In genomic region chr2:128379021-128380005, GRCh38 we compare ENCODE assay signal across 1 cellular context.
TF ChIP-seq lines count a peak whose summit lies in the region.

No MANE protein-coding gene starts in this region.

TF ChIP-seq in HepG2, 621 proteins besides CTCF, POLR2A, EP300 and RAD21 (continued from another document and continues in another):
- TF ChIP-seq, protein P1, sequence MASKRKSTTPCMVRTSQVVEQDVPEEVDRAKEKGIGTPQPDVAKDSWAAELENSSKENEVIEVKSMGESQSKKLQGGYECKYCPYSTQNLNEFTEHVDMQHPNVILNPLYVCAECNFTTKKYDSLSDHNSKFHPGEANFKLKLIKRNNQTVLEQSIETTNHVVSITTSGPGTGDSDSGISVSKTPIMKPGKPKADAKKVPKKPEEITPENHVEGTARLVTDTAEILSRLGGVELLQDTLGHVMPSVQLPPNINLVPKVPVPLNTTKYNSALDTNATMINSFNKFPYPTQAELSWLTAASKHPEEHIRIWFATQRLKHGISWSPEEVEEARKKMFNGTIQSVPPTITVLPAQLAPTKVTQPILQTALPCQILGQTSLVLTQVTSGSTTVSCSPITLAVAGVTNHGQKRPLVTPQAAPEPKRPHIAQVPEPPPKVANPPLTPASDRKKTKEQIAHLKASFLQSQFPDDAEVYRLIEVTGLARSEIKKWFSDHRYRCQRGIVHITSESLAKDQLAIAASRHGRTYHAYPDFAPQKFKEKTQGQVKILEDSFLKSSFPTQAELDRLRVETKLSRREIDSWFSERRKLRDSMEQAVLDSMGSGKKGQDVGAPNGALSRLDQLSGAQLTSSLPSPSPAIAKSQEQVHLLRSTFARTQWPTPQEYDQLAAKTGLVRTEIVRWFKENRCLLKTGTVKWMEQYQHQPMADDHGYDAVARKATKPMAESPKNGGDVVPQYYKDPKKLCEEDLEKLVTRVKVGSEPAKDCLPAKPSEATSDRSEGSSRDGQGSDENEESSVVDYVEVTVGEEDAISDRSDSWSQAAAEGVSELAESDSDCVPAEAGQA (IDR thresholded peaks at IDR 0.05; ENCODE audit: low read depth): no peak
- TF ChIP-seq, protein P1 (CRISPR knock-in tag; IDR thresholded peaks at IDR 0.05; ENCODE audit: borderline replicate concordance): no peak
- TF ChIP-seq YEATS2 (CRISPR knock-in tag; IDR thresholded peaks at IDR 0.05; ENCODE audit: borderline replicate concordance) (peak; percentile 51; the same call in 1 of the 2 replicates), KMT2B (CRISPR knock-in tag; IDR thresholded peaks at IDR 0.05) (no peak), ZNF333 (CRISPR knock-in tag; IDR thresholded peaks at IDR 0.05; ENCODE audit: borderline replicate concordance) (no peak), NFYB (CRISPR knock-in tag; IDR thresholded peaks at IDR 0.05) (no peak), ZNF274 (CRISPR knock-in tag; IDR thresholded peaks at IDR 0.05) (no peak), ZNF251 (CRISPR knock-in tag; IDR thresholded peaks at IDR 0.05) (no peak), FOSL1 (CRISPR knock-in tag; IDR thresholded peaks at IDR 0.05; ENCODE audit: borderline replicate concordance) (no peak), WIZ (CRISPR knock-in tag; IDR thresholded peaks at IDR 0.05) (no peak), POLR2G (IDR thresholded peaks at IDR 0.05; ENCODE audit: low read depth, low read length) (no peak), RXRB (CRISPR knock-in tag; IDR thresholded peaks at IDR 0.05; ENCODE audit: borderline replicate concordance) (peak; percentile 39; the same call in 1 of the 2 replicates), ATM (IDR thresholded peaks at IDR 0.05; ENCODE audit: borderline replicate concordance) (no peak), HMG20A (CRISPR knock-in tag; IDR thresholded peaks at IDR 0.05; ENCODE audit: borderline replicate concordance) (no peak), PAX8 (CRISPR knock-in tag; IDR thresholded peaks at IDR 0.05; ENCODE audit: borderline replicate concordance) (no peak), RBM39 (IDR thresholded peaks at IDR 0.05; ENCODE audit: low read depth, low read length, poor library complexity, severe bottlenecking) (no peak), EHMT2 (IDR thresholded peaks at IDR 0.05; ENCODE audit: borderline replicate concordance, low read depth, low read length) (no peak), ZNF564 (CRISPR knock-in tag; IDR thresholded peaks at IDR 0.05) (no peak), ZNF230 (CRISPR knock-in tag; IDR thresholded peaks at IDR 0.05) (0 out of 2 replicates have a peak, but pooled peaks have one; percentile 73), NRL (CRISPR knock-in tag; IDR thresholded peaks at IDR 0.05; ENCODE audit: borderline replicate concordance) (peak; percentile 20; the same call in 1 of the 2 replicates), ZSCAN22 (CRISPR knock-in tag; IDR thresholded peaks at IDR 0.05) (no peak), ZKSCAN1 (IDR thresholded peaks at IDR 0.05; ENCODE audit: low read length) (no peak), FOXO1 (CRISPR knock-in tag; IDR thresholded peaks at IDR 0.05) (no peak; the same call in 1 of the 2 replicates), ZNF256 (CRISPR knock-in tag; conservative IDR thresholded peaks at IDR 0.05) (no peak), ZNF317 (CRISPR knock-in tag; IDR thresholded peaks at IDR 0.05) (no peak), ZBTB42 (CRISPR knock-in tag; IDR thresholded peaks at IDR 0.05) (no peak), TGIF2 (CRISPR knock-in tag; IDR thresholded peaks at IDR 0.05) (0 out of 2 replicates have a peak, but pooled peaks have one; percentile 34), PHF20 (CRISPR knock-in tag; IDR thresholded peaks at IDR 0.05) (no peak), ZBTB20 (CRISPR knock-in tag; IDR thresholded peaks at IDR 0.05; ENCODE audit: borderline replicate concordance, low read depth) (no peak), SUZ12 (IDR thresholded peaks at IDR 0.05; ENCODE audit: low read depth, low read length) (no peak), ZNF83 (CRISPR knock-in tag; IDR thresholded peaks at IDR 0.05; ENCODE audit: borderline replicate concordance) (no peak), SNAPC5 (CRISPR knock-in tag; IDR thresholded peaks at IDR 0.05; ENCODE audit: borderline replicate concordance) (no peak), FOXA3 (CRISPR knock-in tag; IDR thresholded peaks at IDR 0.05) (peak; percentile 71), ZFP36L1 (CRISPR knock-in tag; IDR thresholded peaks at IDR 0.05) (no peak), ZNF552 (CRISPR knock-in tag; IDR thresholded peaks at IDR 0.05; ENCODE audit: borderline replicate concordance) (no peak), TCF12 (IDR thresholded peaks at IDR 0.05) (no peak), TCF12 (CRISPR knock-in tag; IDR thresholded peaks at IDR 0.05) (no peak; the same call in 1 of the 2 replicates), BRCA1 (CRISPR knock-in tag; IDR thresholded peaks at IDR 0.05) (no peak), ZNF205 (CRISPR knock-in tag; IDR thresholded peaks at IDR 0.05) (peak; percentile 57; the same call in 1 of the 2 replicates), KAT8 (CRISPR knock-in tag; IDR thresholded peaks at IDR 0.05) (no peak), SIN3B (IDR thresholded peaks at IDR 0.05; ENCODE audit: low read length) (no peak), ZNF572 (CRISPR knock-in tag; IDR thresholded peaks at IDR 0.05) (no peak)
- TF ChIP-seq, protein P2, sequence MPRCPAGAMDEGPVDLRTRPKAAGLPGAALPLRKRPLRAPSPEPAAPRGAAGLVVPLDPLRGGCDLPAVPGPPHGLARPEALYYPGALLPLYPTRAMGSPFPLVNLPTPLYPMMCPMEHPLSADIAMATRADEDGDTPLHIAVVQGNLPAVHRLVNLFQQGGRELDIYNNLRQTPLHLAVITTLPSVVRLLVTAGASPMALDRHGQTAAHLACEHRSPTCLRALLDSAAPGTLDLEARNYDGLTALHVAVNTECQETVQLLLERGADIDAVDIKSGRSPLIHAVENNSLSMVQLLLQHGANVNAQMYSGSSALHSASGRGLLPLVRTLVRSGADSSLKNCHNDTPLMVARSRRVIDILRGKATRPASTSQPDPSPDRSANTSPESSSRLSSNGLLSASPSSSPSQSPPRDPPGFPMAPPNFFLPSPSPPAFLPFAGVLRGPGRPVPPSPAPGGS (CRISPR knock-in tag; IDR thresholded peaks at IDR 0.05): no peak
- TF ChIP-seq, protein P3, sequence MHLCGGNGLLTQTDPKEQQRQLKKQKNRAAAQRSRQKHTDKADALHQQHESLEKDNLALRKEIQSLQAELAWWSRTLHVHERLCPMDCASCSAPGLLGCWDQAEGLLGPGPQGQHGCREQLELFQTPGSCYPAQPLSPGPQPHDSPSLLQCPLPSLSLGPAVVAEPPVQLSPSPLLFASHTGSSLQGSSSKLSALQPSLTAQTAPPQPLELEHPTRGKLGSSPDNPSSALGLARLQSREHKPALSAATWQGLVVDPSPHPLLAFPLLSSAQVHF (CRISPR knock-in tag; IDR thresholded peaks at IDR 0.05): no peak
- TF ChIP-seq, protein P4, sequence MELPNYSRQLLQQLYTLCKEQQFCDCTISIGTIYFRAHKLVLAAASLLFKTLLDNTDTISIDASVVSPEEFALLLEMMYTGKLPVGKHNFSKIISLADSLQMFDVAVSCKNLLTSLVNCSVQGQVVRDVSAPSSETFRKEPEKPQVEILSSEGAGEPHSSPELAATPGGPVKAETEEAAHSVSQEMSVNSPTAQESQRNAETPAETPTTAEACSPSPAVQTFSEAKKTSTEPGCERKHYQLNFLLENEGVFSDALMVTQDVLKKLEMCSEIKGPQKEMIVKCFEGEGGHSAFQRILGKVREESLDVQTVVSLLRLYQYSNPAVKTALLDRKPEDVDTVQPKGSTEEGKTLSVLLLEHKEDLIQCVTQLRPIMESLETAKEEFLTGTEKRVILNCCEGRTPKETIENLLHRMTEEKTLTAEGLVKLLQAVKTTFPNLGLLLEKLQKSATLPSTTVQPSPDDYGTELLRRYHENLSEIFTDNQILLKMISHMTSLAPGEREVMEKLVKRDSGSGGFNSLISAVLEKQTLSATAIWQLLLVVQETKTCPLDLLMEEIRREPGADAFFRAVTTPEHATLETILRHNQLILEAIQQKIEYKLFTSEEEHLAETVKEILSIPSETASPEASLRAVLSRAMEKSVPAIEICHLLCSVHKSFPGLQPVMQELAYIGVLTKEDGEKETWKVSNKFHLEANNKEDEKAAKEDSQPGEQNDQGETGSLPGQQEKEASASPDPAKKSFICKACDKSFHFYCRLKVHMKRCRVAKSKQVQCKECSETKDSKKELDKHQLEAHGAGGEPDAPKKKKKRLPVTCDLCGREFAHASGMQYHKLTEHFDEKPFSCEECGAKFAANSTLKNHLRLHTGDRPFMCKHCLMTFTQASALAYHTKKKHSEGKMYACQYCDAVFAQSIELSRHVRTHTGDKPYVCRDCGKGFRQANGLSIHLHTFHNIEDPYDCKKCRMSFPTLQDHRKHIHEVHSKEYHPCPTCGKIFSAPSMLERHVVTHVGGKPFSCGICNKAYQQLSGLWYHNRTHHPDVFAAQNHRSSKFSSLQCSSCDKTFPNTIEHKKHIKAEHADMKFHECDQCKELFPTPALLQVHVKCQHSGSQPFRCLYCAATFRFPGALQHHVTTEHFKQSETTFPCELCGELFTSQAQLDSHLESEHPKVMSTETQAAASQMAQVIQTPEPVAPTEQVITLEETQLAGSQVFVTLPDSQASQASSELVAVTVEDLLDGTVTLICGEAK (IDR thresholded peaks at IDR 0.05): no peak
- TF ChIP-seq, protein P4 (CRISPR knock-in tag; IDR thresholded peaks at IDR 0.05): no peak
- TF ChIP-seq, protein P5, sequence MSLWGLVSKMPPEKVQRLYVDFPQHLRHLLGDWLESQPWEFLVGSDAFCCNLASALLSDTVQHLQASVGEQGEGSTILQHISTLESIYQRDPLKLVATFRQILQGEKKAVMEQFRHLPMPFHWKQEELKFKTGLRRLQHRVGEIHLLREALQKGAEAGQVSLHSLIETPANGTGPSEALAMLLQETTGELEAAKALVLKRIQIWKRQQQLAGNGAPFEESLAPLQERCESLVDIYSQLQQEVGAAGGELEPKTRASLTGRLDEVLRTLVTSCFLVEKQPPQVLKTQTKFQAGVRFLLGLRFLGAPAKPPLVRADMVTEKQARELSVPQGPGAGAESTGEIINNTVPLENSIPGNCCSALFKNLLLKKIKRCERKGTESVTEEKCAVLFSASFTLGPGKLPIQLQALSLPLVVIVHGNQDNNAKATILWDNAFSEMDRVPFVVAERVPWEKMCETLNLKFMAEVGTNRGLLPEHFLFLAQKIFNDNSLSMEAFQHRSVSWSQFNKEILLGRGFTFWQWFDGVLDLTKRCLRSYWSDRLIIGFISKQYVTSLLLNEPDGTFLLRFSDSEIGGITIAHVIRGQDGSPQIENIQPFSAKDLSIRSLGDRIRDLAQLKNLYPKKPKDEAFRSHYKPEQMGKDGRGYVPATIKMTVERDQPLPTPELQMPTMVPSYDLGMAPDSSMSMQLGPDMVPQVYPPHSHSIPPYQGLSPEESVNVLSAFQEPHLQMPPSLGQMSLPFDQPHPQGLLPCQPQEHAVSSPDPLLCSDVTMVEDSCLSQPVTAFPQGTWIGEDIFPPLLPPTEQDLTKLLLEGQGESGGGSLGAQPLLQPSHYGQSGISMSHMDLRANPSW (CRISPR knock-in tag; IDR thresholded peaks at IDR 0.05; ENCODE audit: borderline replicate concordance): no peak
- TF ChIP-seq, protein P6, sequence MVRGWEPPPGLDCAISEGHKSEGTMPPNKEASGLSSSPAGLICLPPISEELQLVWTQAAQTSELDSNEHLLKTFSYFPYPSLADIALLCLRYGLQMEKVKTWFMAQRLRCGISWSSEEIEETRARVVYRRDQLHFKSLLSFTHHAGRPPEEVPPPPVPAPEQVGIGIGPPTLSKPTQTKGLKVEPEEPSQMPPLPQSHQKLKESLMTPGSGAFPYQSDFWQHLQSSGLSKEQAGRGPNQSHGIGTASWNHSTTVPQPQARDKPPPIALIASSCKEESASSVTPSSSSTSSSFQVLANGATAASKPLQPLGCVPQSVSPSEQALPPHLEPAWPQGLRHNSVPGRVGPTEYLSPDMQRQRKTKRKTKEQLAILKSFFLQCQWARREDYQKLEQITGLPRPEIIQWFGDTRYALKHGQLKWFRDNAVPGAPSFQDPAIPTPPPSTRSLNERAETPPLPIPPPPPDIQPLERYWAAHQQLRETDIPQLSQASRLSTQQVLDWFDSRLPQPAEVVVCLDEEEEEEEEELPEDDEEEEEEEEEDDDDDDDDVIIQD (CRISPR knock-in tag; IDR thresholded peaks at IDR 0.05; ENCODE audit: low read depth): no peak
